19 cellular contexts compared by ENCODE assay signal in the genomic region with DNA sequence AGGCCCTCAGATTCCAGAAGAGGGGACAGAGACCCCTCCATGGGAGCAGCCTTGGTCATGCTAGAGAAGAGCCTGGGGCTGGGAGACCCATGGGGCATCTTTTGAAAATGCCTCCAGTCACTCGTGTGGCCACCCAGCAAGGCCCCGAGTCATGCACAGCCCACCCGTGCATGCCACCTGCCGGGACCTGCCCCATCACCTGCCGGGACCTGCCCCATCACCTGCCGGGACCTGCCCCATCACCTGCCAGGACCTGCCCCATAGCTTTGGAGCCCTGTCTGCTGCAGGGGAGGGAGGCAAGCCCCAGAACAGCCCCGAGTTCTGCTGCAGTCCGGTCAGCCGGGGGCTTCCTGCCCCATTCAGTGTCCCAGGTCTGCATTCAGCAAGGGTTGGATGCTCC. TPM values are rescaled to one million over a fixed set of nuclear protein-coding genes. Genes with fewer than 3 reads are reported as not detected.
DNase-seq lines count a peak whose midpoint lies in the region; ATAC-seq and TF ChIP-seq lines count a peak whose summit lies in the region.
"Had no signal": no experiment of that assay in that cellular context is flagged by ENCODE, and none has a peak within 500 bp of the region (broad histone marks: within the 10 kb centered on the region; RNA-seq: fewer than 3 reads in every experiment).

No MANE protein-coding gene starts in this region.

- H3K27me3 Mint-ChIP-seq in MCF 10A (ENCODE audit: insufficient read depth, unreplicated experiment), result no peaks in the 10 kb centered on the region

- no peaks in the 10 kb centered on the region for H3K79me2 ChIP-seq in mammary epithelial cell (ENCODE audit: insufficient read depth, low read length)

- no peaks in the 10 kb centered on the region for H3K9me3 ChIP-seq in mammary epithelial cell (replicated peaks; ENCODE audit: insufficient read depth, low read length)
- no peaks in the 10 kb centered on the region for H3K9me3 ChIP-seq in lower lobe of right lung
- H3K9me3 ChIP-seq: Caco-2 had no signal

- no peak overlapping the region for H3K9ac ChIP-seq in mammary epithelial cell (ENCODE audit: insufficient read depth, low read length)

- BruUV-seq in MCF 10A (replicated peaks; lab: Mats Ljungman, UMichigan) (no TSS peak), mammary epithelial cell (replicated peaks; lab: Mats Ljungman, UMichigan) (no TSS peak)

- H2AFZ ChIP-seq in mammary epithelial cell (ENCODE audit: low read depth, low read length), result no peak overlapping the region

- intact Hi-C loops in MCF 10A (cut with micrococcal nuclease), result loop anchor here (5.0 kb wide), 1 partner anchor 102 kb away; no protein-coding TSS in a partner anchor
- intact Hi-C loops in mammary epithelial cell (cut with micrococcal nuclease), result no loop called here
- intact Hi-C loops in lower lobe of right lung (cut with DNase I), result no loop called here

- H3K27me3 ChIP-seq in mammary epithelial cell (ENCODE audit: insufficient read depth, low read length) (peaks cover 2% of the 10 kb centered on the region), lower lobe of right lung (ENCODE audit: low read depth) (peaks cover 9% of the 10 kb centered on the region)

- WGBS in mammary epithelial cell (ENCODE audit: low coverage, missing lambda C conversion rate), result 19% methylated on average over 9 of the region's 9 CpGs

- in situ Hi-C loops in mammary epithelial cell (cut with MboI; ENCODE audit: low sequenced_read_pairs in 2 of 2), result loop anchor here in 1 of 2 donors (25.0 kb wide), 1 partner anchor 217 kb away; the partner anchor contains the start of gene RPS21

- TF ChIP-seq CTCF in MCF 10A (IDR thresholded peaks at IDR 0.05; ENCODE audit: unreplicated experiment) (no peak), mammary epithelial cell (conservative IDR thresholded peaks at IDR 0.05 in 1 of 2, IDR thresholded peaks at IDR 0.05 in 1 of 2; ENCODE audit: extremely low read depth in 1 of 2, insufficient read depth in 1 of 2, low read depth in 1 of 2, low read length in 2 of 2) (no peak), RWPE1 (conservative IDR thresholded peaks at IDR 0.05; ENCODE audit: low read depth) (no peak), lower lobe of right lung (IDR thresholded peaks at IDR 0.05) (no peak)

- no peak overlapping the region for H3K4me3 ChIP-seq in mammary epithelial cell (replicated peaks in 1 of 3; ENCODE audit: insufficient read depth in 1 of 3, low read depth in 2 of 3, low read length in 3 of 3)
- H3K4me3 ChIP-seq in lower lobe of right lung, result no peak overlapping the region

- POLR2A ChIA-PET in MCF 10A (lab: Yijun Ruan, JAX) (no interaction called here), RWPE1 (lab: Yijun Ruan, JAX; ENCODE audit: low non-redundant PET) (no interaction called here)

- H3K36me3 ChIP-seq in mammary epithelial cell (ENCODE audit: insufficient read depth, low read length), result no peaks in the 10 kb centered on the region
- no peaks in the 10 kb centered on the region for H3K36me3 ChIP-seq in lower lobe of right lung

- no peak overlapping the region for H3K27ac Mint-ChIP-seq in MCF 10A (ENCODE audit: low read depth, unreplicated experiment)
- H3K27ac Mint-ChIP-seq: T-helper 1 cell treated with Interleukin-12 subunit alpha and Interleukin-12 subunit beta and Interleukin-4 antibody, amounts not matched to agents 30 μg/mL and 1 μg/mL, for 36 hours had no signal

- peaks cover 28% of the 10 kb centered on the region for H3K4me1 Mint-ChIP-seq in MCF 10A (ENCODE audit: insufficient read depth, unreplicated experiment)

- H3K4me2 ChIP-seq in mammary epithelial cell (ENCODE audit: insufficient read depth, low read depth, low read length), result no peak overlapping the region

- H3K4me3 Mint-ChIP-seq in MCF 10A (ENCODE audit: unreplicated experiment), result no peak overlapping the region
- H3K4me3 Mint-ChIP-seq: T-helper 1 cell treated with Interleukin-12 subunit alpha and Interleukin-12 subunit beta and Interleukin-4 antibody, amounts not matched to agents 30 μg/mL and 1 μg/mL, for 36 hours had no signal

- DNase-seq in MCF 10A (ENCODE audit: unreplicated experiment) (peak; percentile 23), mammary epithelial cell (no peak), RWPE1 (ENCODE audit: low spot score) (no peak), lower lobe of right lung (no peak), SKM-1 treated with dmso at 0.1 percent for 144 hours (lab: John Stamatoyannopoulos, UW; ENCODE audit: unreplicated experiment) (no peak), MV-4-11 (lab: John Stamatoyannopoulos, UW) (no peak)
- DNase-seq in activated naive CD4-positive, alpha-beta T cell (lab: John Stamatoyannopoulos, UW), result no peak
- DNase-seq: 8988T, C1 segment of cervical spinal cord, Caco-2, DMS153, EL, NCI-H1048, NCI-H1694, NCI-H345, NCI-H526, SIG-M5 had no signal

- no peak overlapping the region for H3K27ac ChIP-seq in mammary epithelial cell (ENCODE audit: insufficient read depth, low read depth, low read length)
- H3K27ac ChIP-seq in RWPE1, result peak overlapping the region; percentile 90
- H3K27ac ChIP-seq in lower lobe of right lung, result peak overlapping the region; percentile 83

- ATAC-seq in lower lobe of right lung, result no peak
- no peak for ATAC-seq in HG02870 (IDR thresholded peaks at IDR 0.05; ENCODE audit: unreplicated experiment)

- dilution Hi-C loops in mammary epithelial cell (cut with HindIII; ENCODE audit: low sequenced_read_pairs), result no loop called here

- H3K9me3 Mint-ChIP-seq in MCF 10A (ENCODE audit: unreplicated experiment), result no peaks in the 10 kb centered on the region
- H3K9me3 Mint-ChIP-seq: T-helper 1 cell treated with Interleukin-12 subunit alpha and Interleukin-12 subunit beta and Interleukin-4 antibody, amounts not matched to agents 30 μg/mL and 1 μg/mL, for 36 hours had no signal

- H3K4me1 ChIP-seq in mammary epithelial cell (ENCODE audit: insufficient read depth, low read length) (peaks cover 24% of the 10 kb centered on the region), lower lobe of right lung (peaks cover 53% of the 10 kb centered on the region)

- CTCF ChIA-PET in MCF 10A (lab: Yijun Ruan, JAX), result interaction anchor here (0.9 to 3.6 kb wide), 2 partner anchors 10 to 12 kb away, joined by 3 to 34 read pairs; no protein-coding TSS in a partner anchor
- CTCF ChIA-PET in mammary epithelial cell (lab: Charles Lee; ENCODE audit: low non-redundant PET), result no interaction called here
- CTCF ChIA-PET in RWPE1 (lab: Yijun Ruan, JAX), result interaction anchor here (0.7 to 4.9 kb wide), 2 partner anchors 12 to 194 kb away, joined by 3 to 44 read pairs; no protein-coding TSS in a partner anchor

- H3K36me3 Mint-ChIP-seq in MCF 10A (ENCODE audit: insufficient read depth, unreplicated experiment), result no peaks in the 10 kb centered on the region

- H4K20me1 ChIP-seq in mammary epithelial cell (ENCODE audit: insufficient read depth, low read length), result no peaks in the 10 kb centered on the region

RNA-seq across cellular contexts. Expression of gene SLCO4A1, which starts 37.5 kb away (rescaled TPM):
- total RNA-seq in MCF 10A (2022) (23.8 and 27.0 TPM in 2 replicates), mammary epithelial cell (under 1 TPM; 0.17 to 0.33 TPM), lower lobe of right lung (72.4 TPM)
- polyA plus RNA-seq in mammary epithelial cell, result 0.99 TPM
- 1.3 TPM for polyA minus RNA-seq in mammary epithelial cell

Comparison
In these comparisons a context has a peak if more than half of its experiments do, and no peak if none do; other contexts are left out.
1. RNA of gene SLCO4A1, which starts 37.5 kb away (total RNA-seq): 72.4 TPM in lower lobe of right lung (single experiment) and 23.8 to 27.0 TPM in MCF 10A; 0.17 to 0.33 TPM in mammary epithelial cell; every median in the first group is over 10 times any median in the second.